In genomic region chr3:128548011-128548410, GRCh38 we compare ENCODE assay signal across 1 cellular context.
TF ChIP-seq lines count a peak whose summit lies in the region.

No MANE protein-coding gene starts in this region.

TF ChIP-seq in HEK293, 187 proteins besides CTCF, POLR2A, EP300 and RAD21:
- TF ChIP-seq REST (tag by site-specific recombination; IDR thresholded peaks at IDR 0.05) (0 out of 2 replicates have a peak, but pooled peaks have one; percentile 27), KLF17 (tag by site-specific recombination; IDR thresholded peaks at IDR 0.05) (no peak), ZNF596 (tag by site-specific recombination; IDR thresholded peaks at IDR 0.05) (no peak)
- TF ChIP-seq, protein P1, sequence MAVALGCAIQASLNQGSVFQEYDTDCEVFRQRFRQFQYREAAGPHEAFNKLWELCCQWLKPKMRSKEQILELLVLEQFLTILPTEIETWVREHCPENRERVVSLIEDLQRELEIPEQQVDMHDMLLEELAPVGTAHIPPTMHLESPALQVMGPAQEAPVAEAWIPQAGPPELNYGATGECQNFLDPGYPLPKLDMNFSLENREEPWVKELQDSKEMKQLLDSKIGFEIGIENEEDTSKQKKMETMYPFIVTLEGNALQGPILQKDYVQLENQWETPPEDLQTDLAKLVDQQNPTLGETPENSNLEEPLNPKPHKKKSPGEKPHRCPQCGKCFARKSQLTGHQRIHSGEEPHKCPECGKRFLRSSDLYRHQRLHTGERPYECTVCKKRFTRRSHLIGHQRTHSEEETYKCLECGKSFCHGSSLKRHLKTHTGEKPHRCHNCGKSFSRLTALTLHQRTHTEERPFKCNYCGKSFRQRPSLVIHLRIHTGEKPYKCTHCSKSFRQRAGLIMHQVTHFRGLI (tag by site-specific recombination; IDR thresholded peaks at IDR 0.05) = no peak
